Comparison of ENCODE assay signal across 9 cellular contexts in the genomic region with DNA sequence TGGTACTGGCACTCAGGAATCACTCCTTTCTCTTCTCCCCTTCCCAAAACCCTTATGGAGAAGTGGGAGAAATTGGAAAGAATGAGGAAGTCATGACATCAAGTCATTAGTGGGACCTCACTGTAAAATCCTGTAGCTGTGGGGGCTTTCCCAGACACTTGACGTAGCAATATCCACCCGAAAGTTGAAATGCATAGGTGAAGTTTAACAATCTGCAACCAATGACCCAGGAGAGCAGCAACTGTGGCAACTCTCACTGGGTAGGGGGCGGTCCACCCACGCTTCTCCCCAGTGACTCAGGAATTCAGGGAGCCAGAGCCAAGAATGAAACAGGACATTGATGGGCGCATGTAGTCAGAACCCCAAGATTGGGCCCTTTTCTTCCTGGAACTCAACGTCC. TPM values are rescaled to one million over a fixed set of nuclear protein-coding genes. Genes with fewer than 3 reads are reported as not detected.
DNase-seq lines count a peak whose midpoint lies in the region; ATAC-seq and TF ChIP-seq lines count a peak whose summit lies in the region.
"Had no signal": no experiment of that assay in that cellular context is flagged by ENCODE, and none has a peak within 500 bp of the region (broad histone marks: within the 10 kb centered on the region; RNA-seq: fewer than 3 reads in every experiment).

No MANE protein-coding gene starts in this region.

- peak overlapping the region; percentile 32 for H3K4me3 Mint-ChIP-seq in dendritic cell treated with granulocyte-macrophage colony-stimulating factor and Interleukin-4, amounts not matched to agents 40 ng/mL and 50 ng/mL, for 4 days
- no peak overlapping the region for H3K4me3 Mint-ChIP-seq in mesothelial cell of epicardium

- H3K36me3 ChIP-seq in MG63 (no peaks in the 10 kb centered on the region), thyroid gland (no peaks in the 10 kb centered on the region)

- intact Hi-C loops in dendritic cell treated with granulocyte-macrophage colony-stimulating factor and Interleukin-4, amounts not matched to agents 40 ng/mL and 50 ng/mL, for 4 days (cut with micrococcal nuclease), result no loop called here
- intact Hi-C loops in thyroid gland (cut with DNase I), result no loop called here

- TF ChIP-seq CTCF in mesothelial cell of epicardium (IDR thresholded peaks at IDR 0.05; ENCODE audit: unreplicated experiment) (no peak), thyroid gland (IDR thresholded peaks at IDR 0.05) (no peak)

- ATAC-seq in GM21360 (IDR thresholded peaks at IDR 0.05; ENCODE audit: unreplicated experiment), result no peak

- no peaks in the 10 kb centered on the region for H3K9me3 Mint-ChIP-seq in dendritic cell treated with granulocyte-macrophage colony-stimulating factor and Interleukin-4, amounts not matched to agents 40 ng/mL and 50 ng/mL, for 4 days
- H3K9me3 Mint-ChIP-seq in mesothelial cell of epicardium, result no peaks in the 10 kb centered on the region

- peaks cover 50% of the 10 kb centered on the region for H3K4me1 Mint-ChIP-seq in dendritic cell treated with granulocyte-macrophage colony-stimulating factor and Interleukin-4, amounts not matched to agents 40 ng/mL and 50 ng/mL, for 4 days (ENCODE audit: low read depth)
- peaks cover 86% of the 10 kb centered on the region for H3K4me1 Mint-ChIP-seq in mesothelial cell of epicardium

- peaks cover 77% of the 10 kb centered on the region for H3K27me3 Mint-ChIP-seq in dendritic cell treated with granulocyte-macrophage colony-stimulating factor and Interleukin-4, amounts not matched to agents 40 ng/mL and 50 ng/mL, for 4 days
- H3K27me3 Mint-ChIP-seq in mesothelial cell of epicardium (ENCODE audit: low read depth), result no peaks in the 10 kb centered on the region

- DNase-seq in MG63 (peak; percentile 59), mesothelial cell of epicardium (ENCODE audit: low spot score in 2 of 2, unreplicated experiment in 2 of 2) (no peak), thyroid gland (peak; percentile 46 to 47), HT-29 (ENCODE audit: low spot score) (no peak), anterior cingulate cortex (lab: John Stamatoyannopoulos, UW) (no peak), NOMO-1 treated with dmso at 0.1 percent for 144 hours (lab: John Stamatoyannopoulos, UW; ENCODE audit: unreplicated experiment) (no peak)
- DNase-seq: NCI-H187 treated with DMSO at 0.1 percent for 48 hours had no signal

- H3K27ac Mint-ChIP-seq in dendritic cell treated with granulocyte-macrophage colony-stimulating factor and Interleukin-4, amounts not matched to agents 40 ng/mL and 50 ng/mL, for 4 days, result peak overlapping the region; percentile 83
- H3K27ac Mint-ChIP-seq in mesothelial cell of epicardium, result peak overlapping the region; percentile 99

- H3K27me3 ChIP-seq in MG63 (no peaks in the 10 kb centered on the region), thyroid gland (no peaks in the 10 kb centered on the region)

- no peaks in the 10 kb centered on the region for H3K36me3 Mint-ChIP-seq in dendritic cell treated with granulocyte-macrophage colony-stimulating factor and Interleukin-4, amounts not matched to agents 40 ng/mL and 50 ng/mL, for 4 days (ENCODE audit: low read depth)
- no peaks in the 10 kb centered on the region for H3K36me3 Mint-ChIP-seq in mesothelial cell of epicardium

- H3K4me1 ChIP-seq in thyroid gland, result peaks cover 61 to 75% of the 10 kb centered on the region in 2 donors

- no peak for TF ChIP-seq POLR2A in thyroid gland (IDR thresholded peaks at IDR 0.05)

- 33 to 35% methylated on average over 6 of the region's 6 CpGs for WGBS in thyroid gland, 2 donors

- no peaks in the 10 kb centered on the region for H3K9me3 ChIP-seq in MG63
- no peaks in the 10 kb centered on the region for H3K9me3 ChIP-seq in thyroid gland

- no peak overlapping the region for H3K4me3 ChIP-seq in MG63
- H3K4me3 ChIP-seq in thyroid gland (replicated peaks in 1 of 3), result no peak overlapping the region

- H3K27ac ChIP-seq in thyroid gland, result peak overlapping the region; percentile 92 to 94 (median 93)

RNA-seq across cellular contexts. Expression of gene ABCA4, which starts 27.0 kb away (rescaled TPM):
- 1.7 and 4.8 TPM in 2 replicates for total RNA-seq in MG63 (2014; rRNA removed; shearing (Covaris generic); ENCODE audit: low replicate concordance)
- total RNA-seq in mesothelial cell of epicardium (12.7 to 14.5 TPM (median 14.4 TPM) in 3 replicates), thyroid gland (1 to 10 TPM in 1 of 4 donors, under 1 TPM in 3; 0.44 to 1.0 (median 0.82) TPM)
- 0.29 TPM in 1 of 2 replicates, not detected in the other for total RNA-seq in HT-29 (2014; rRNA removed; shearing (Covaris generic))

Comparison
In these comparisons a context has a peak if more than half of its experiments do, and no peak if none do; other contexts are left out.
1. DNase-seq: peak in MG63 (single experiment) and thyroid gland (2 of 2); none in mesothelial cell of epicardium (0 of 2), HT-29 (single experiment), anterior cingulate cortex (0 of 58) and NOMO-1 treated with dmso at 0.1 percent for 144 hours (single experiment).